19 cellular contexts compared by ENCODE assay signal in the genomic region with DNA sequence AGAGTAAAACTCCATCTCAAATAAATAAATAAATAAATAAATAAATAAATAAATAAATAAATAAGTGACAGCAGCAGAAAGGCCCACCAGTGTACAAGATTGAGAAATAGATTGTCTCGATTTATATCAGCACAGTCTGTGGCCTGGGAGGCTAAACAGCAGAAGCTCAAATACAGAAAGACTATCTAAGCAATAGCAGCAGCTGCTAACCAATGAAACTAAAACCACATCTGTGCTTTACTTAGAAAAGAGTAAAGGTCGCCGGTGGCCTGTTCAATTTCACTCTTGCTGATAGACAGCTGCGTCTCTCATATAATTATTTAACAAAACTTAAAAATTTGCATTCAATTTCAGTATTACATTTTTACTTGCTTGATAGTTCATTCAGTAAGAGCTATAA.
DNase-seq lines count a peak whose midpoint lies in the region; ATAC-seq lines count a peak whose summit lies in the region.
"Had no signal": no experiment of that assay in that cellular context is flagged by ENCODE, and none has a peak within 500 bp of the region (broad histone marks: within the 10 kb centered on the region; RNA-seq: fewer than 3 reads in every experiment).

No MANE protein-coding gene starts in this region.

- DNase-seq in NCI-H2171 treated with DMSO at 0.1 percent for 48 hours (lab: John Stamatoyannopoulos, UW) = peak; percentile 30
- DNase-seq in NCI-H2171 (lab: John Stamatoyannopoulos, UW) = no peak
- no peak for DNase-seq in left ventricle myocardium superior
- DNase-seq in nucleus accumbens (lab: John Stamatoyannopoulos, UW) = no peak
- no peak for DNase-seq in stimulated activated naive CD8-positive, alpha-beta T cell treated with anti-CD3 and anti-CD28 coated beads, Interleukin-15, amount 100 ng/mL, for 72 hours
- DNase-seq in naive thymus-derived CD8-positive, alpha-beta T cell = no peak
- DNase-seq: 8988T; activated CD4-positive, alpha-beta T cell treated with anti-CD3 and anti-CD28 coated beads for 48 hours; amygdala; colonic mucosa; GOT3; NCI-H2227 treated with DMSO at 0.1 percent for 48 hours; PC-9; spleen; transverse colon had no signal

- peaks cover 0 to 2% (median 0%) of the 10 kb centered on the region in 3 donors for H3K36me3 Mint-ChIP-seq in naive thymus-derived CD8-positive, alpha-beta T cell

- POLR2A ChIA-PET in naive thymus-derived CD8-positive, alpha-beta T cell (lab: Charles Lee) = no interaction called here

- no peak overlapping the region for H3K27ac Mint-ChIP-seq in stimulated activated naive CD8-positive, alpha-beta T cell treated with anti-CD3 and anti-CD28 coated beads, Interleukin-15, amount 100 ng/mL, for 72 hours
- no peak overlapping the region for H3K27ac Mint-ChIP-seq in naive thymus-derived CD8-positive, alpha-beta T cell
- H3K27ac Mint-ChIP-seq: activated T-helper 1 cell treated with anti-CD3 and anti-CD28 coated beads, Interleukin-12 subunit alpha, Interleukin-12 subunit beta, Interleukin-2, Interleukin-4 antibody, amounts not matched to agents 30 ng/mL and 10 ng/mL and 1 ng/mL, durations not matched to agents 14 hours and 24 hours and 36 hours; T-helper 1 cell treated with Interleukin-12 subunit alpha and Interleukin-12 subunit beta and Interleukin-4 antibody, amounts not matched to agents 30 μg/mL and 1 μg/mL, for 36 hours had no signal

- H3K4me3 Mint-ChIP-seq in stimulated activated naive CD8-positive, alpha-beta T cell treated with anti-CD3 and anti-CD28 coated beads, Interleukin-15, amount 100 ng/mL, for 72 hours = no peak overlapping the region
- no peak overlapping the region for H3K4me3 Mint-ChIP-seq in naive thymus-derived CD8-positive, alpha-beta T cell
- H3K4me3 Mint-ChIP-seq: activated T-helper 1 cell treated with anti-CD3 and anti-CD28 coated beads, Interleukin-12 subunit alpha, Interleukin-12 subunit beta, Interleukin-2, Interleukin-4 antibody, amounts not matched to agents 30 ng/mL and 10 ng/mL and 1 ng/mL, durations not matched to agents 14 hours and 24 hours and 36 hours; T-helper 1 cell treated with Interleukin-12 subunit alpha and Interleukin-12 subunit beta and Interleukin-4 antibody, amounts not matched to agents 30 μg/mL and 1 μg/mL, for 36 hours had no signal

- ATAC-seq in GM21737 (IDR thresholded peaks at IDR 0.05; ENCODE audit: unreplicated experiment) (peak; percentile 84), HG03108 (IDR thresholded peaks at IDR 0.05; ENCODE audit: unreplicated experiment) (peak; percentile 94), left ventricle myocardium superior (no peak)
- ATAC-seq in stimulated activated naive CD8-positive, alpha-beta T cell treated with anti-CD3 and anti-CD28 coated beads, Interleukin-15, amount 100 ng/mL, for 72 hours = no peak
- ATAC-seq in naive thymus-derived CD8-positive, alpha-beta T cell = no peak

- H3K27me3 Mint-ChIP-seq in stimulated activated naive CD8-positive, alpha-beta T cell treated with anti-CD3 and anti-CD28 coated beads, Interleukin-15, amount 100 ng/mL, for 72 hours = no peaks in the 10 kb centered on the region
- H3K27me3 Mint-ChIP-seq in naive thymus-derived CD8-positive, alpha-beta T cell = no peaks in the 10 kb centered on the region

- H3K9me3 Mint-ChIP-seq in stimulated activated naive CD8-positive, alpha-beta T cell treated with anti-CD3 and anti-CD28 coated beads, Interleukin-15, amount 100 ng/mL, for 72 hours = no peaks in the 10 kb centered on the region
- H3K9me3 Mint-ChIP-seq in naive thymus-derived CD8-positive, alpha-beta T cell = peaks cover 0 to 6% (median 0%) of the 10 kb centered on the region in 9 donors
- H3K9me3 Mint-ChIP-seq: activated T-helper 1 cell treated with anti-CD3 and anti-CD28 coated beads, Interleukin-12 subunit alpha, Interleukin-12 subunit beta, Interleukin-2, Interleukin-4 antibody, amounts not matched to agents 30 ng/mL and 10 ng/mL and 1 ng/mL, durations not matched to agents 14 hours and 24 hours and 36 hours; T-helper 1 cell treated with Interleukin-12 subunit alpha and Interleukin-12 subunit beta and Interleukin-4 antibody, amounts not matched to agents 30 μg/mL and 1 μg/mL, for 36 hours had no signal

- H3K4me1 Mint-ChIP-seq in stimulated activated naive CD8-positive, alpha-beta T cell treated with anti-CD3 and anti-CD28 coated beads, Interleukin-15, amount 100 ng/mL, for 72 hours = no peaks in the 10 kb centered on the region
- no peaks in the 10 kb centered on the region for H3K4me1 Mint-ChIP-seq in naive thymus-derived CD8-positive, alpha-beta T cell

- intact Hi-C loops in left ventricle myocardium superior (cut with micrococcal nuclease) = no loop called here

Comparison
In these comparisons a context has a peak if more than half of its experiments do, and no peak if none do; other contexts are left out.
1. ATAC-seq: peak in GM21737 (single experiment) and HG03108 (single experiment); none in left ventricle myocardium superior (single experiment), stimulated activated naive CD8-positive, alpha-beta T cell treated with anti-CD3 and anti-CD28 coated beads, Interleukin-15, amount 100 ng/mL, for 72 hours (single experiment) and naive thymus-derived CD8-positive, alpha-beta T cell (0 of 2).